In genomic region chr11:11297578-11297977, GRCh38 we compare ENCODE assay signal across 27 cellular contexts. TPM values are rescaled to one million over a fixed set of nuclear protein-coding genes. Genes with fewer than 3 reads are reported as not detected.
DNase-seq lines count a peak whose midpoint lies in the region; TF ChIP-seq lines count a peak whose summit lies in the region.
"Had no signal": no experiment of that assay in that cellular context is flagged by ENCODE, and none has a peak within 500 bp of the region (broad histone marks: within the 10 kb centered on the region; RNA-seq: fewer than 3 reads in every experiment).

No MANE protein-coding gene starts in this region.

- CTCF ChIA-PET in AG04450 (lab: Charles Lee), result interaction anchor here (0.6 kb wide), 1 partner anchor 31 kb away, joined by 3 read pairs; no protein-coding TSS in a partner anchor

- H3K27me3 ChIP-seq in AG04450 (ENCODE audit: control insufficient read depth, insufficient read depth, low read length), result peaks cover 15% of the 10 kb centered on the region
- H3K27me3 ChIP-seq: BLaER1 treated with 17β-estradiol and CSF1 and Interleukin-3, amounts not matched to agents 10 nM and 100 nM; dorsolateral prefrontal cortex; hepatocyte; ovary; upper lobe of right lung had no signal

- no peaks in the 10 kb centered on the region; the same call in 1 of the 2 replicates for H3K9me3 ChIP-seq in AG04450 (ENCODE audit: control insufficient read depth, insufficient read depth, low read length)
- H3K9me3 ChIP-seq: BLaER1 treated with 17β-estradiol and CSF1 and Interleukin-3, amounts not matched to agents 10 nM and 100 nM; ovary; upper lobe of right lung had no signal

- no peak overlapping the region for H3K27ac ChIP-seq in AG04450 (ENCODE audit: low read depth, low read length)
- H3K27ac ChIP-seq: BLaER1 treated with 17β-estradiol and CSF1 and Interleukin-3, amounts not matched to agents 10 nM and 100 nM; dorsolateral prefrontal cortex; hepatocyte; ovary; upper lobe of right lung had no signal

- POLR2A ChIA-PET in AG04450 (lab: Yijun Ruan, JAX), result no interaction called here

- DNase-seq in AG04450 (ENCODE audit: low read depth, low spot score) (peak; percentile 11), Daoy (ENCODE audit: low read depth) (peak; percentile 21), NCI-H2227 (lab: John Stamatoyannopoulos, UW; ENCODE audit: unreplicated experiment) (peak; percentile 23), epithelial cell of esophagus (ENCODE audit: low read depth) (peak; percentile 67), middle frontal gyrus (ENCODE audit: extremely low spot score, low spot score) (no peak), NCI-H524 treated with DMSO at 0.1 percent for 48 hours (lab: John Stamatoyannopoulos, UW) (no peak), NCI-H1436 treated with DMSO at 0.1 percent for 48 hours (lab: John Stamatoyannopoulos, UW) (no peak), NCI-H82 (lab: John Stamatoyannopoulos, UW) (no peak)
- DNase-seq: activated CD4-positive, alpha-beta T cell treated with anti-CD3 and anti-CD28 coated beads for 1 hour; amniotic stem cell; dorsolateral prefrontal cortex; GF-D8; GOT3; NCI-H2081 treated with DMSO at 0.1 percent for 48 hours; NCI-H510A; NK-92 treated with Interleukin-12 subunit alpha and Interleukin-12 subunit beta, amount 100 ng/mL, for 24 hours; ovary; PC-3; retina; Right ventricle myocardium superior; small intestine; stimulated activated naive B cell treated with anti-CD40 and anti-IgM and Interleukin-4, amounts not matched to agents 10 μg/mL and 1 μg/mL and 100 μg/mL, for 72 hours; T-helper 2 cell; upper lobe of right lung had no signal

- H3K4me3 ChIP-seq in AG04450 (ENCODE audit: low read depth, low read length), result no peak overlapping the region
- no peak overlapping the region for H3K4me3 ChIP-seq in epithelial cell of esophagus (ENCODE audit: low read length)
- H3K4me3 ChIP-seq: BLaER1 treated with 17β-estradiol and CSF1 and Interleukin-3, amounts not matched to agents 10 nM and 100 nM; dorsolateral prefrontal cortex; hepatocyte; ovary; upper lobe of right lung had no signal

- TF ChIP-seq CTCF in AG04450 (IDR thresholded peaks at IDR 0.05; ENCODE audit: low read depth, low read length) (no peak), epithelial cell of esophagus (IDR thresholded peaks at IDR 0.05; ENCODE audit: insufficient read depth, low read depth, low read length, missing control alignments) (no peak)

RNA-seq across cellular contexts. Expression of gene CSNK2A3, which starts 55.5 kb away (rescaled TPM):
- polyA plus RNA-seq in AG04450 (2011; rRNA removed), result 3.8 and 5.2 TPM in 2 replicates
- 1.1 and 1.8 TPM in 2 replicates for polyA minus RNA-seq in AG04450 (2011; rRNA and poly(A)+ RNA removed)
- 1.3 and 2.4 TPM in 2 replicates for total RNA-seq in Daoy (2014; rRNA removed; shearing (Covaris generic))
- total RNA-seq: natural killer cell treated with Interleukin-12 subunit alpha and Interleukin-12 subunit beta and Interleukin-15 and Interleukin-18, amount 100 ng/mL, for 72 hours had no signal

Comparison
In these comparisons a context has a peak if more than half of its experiments do, and no peak if none do; other contexts are left out.
1. DNase-seq: peak in AG04450 (single experiment), Daoy (single experiment), NCI-H2227 (single experiment) and epithelial cell of esophagus (single experiment); none in middle frontal gyrus (single experiment), NCI-H524 treated with DMSO at 0.1 percent for 48 hours (single experiment), NCI-H1436 treated with DMSO at 0.1 percent for 48 hours (single experiment) and NCI-H82 (single experiment).